In the genomic region with DNA sequence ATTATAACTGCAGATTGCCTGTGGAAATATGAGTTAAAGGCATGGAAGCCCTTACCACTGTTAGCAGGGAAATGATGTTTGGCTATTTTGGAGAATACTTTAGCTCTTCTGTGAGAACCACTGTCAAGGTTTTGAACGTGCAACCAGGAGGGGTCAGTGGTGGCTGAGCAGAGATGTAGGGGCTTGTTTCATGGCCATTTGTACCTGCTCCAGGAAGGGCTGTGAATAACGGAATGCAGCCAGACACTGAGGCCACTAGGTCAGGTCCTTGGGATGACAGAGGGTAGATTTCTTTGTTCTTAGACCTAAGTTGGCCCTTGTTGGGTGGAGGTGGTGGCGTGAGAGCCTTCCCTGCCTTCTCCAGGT, we compare ENCODE assay signal across 17 cellular contexts. TPM values are rescaled to one million over a fixed set of nuclear protein-coding genes. Genes with fewer than 3 reads are reported as not detected.
DNase-seq lines count a peak whose midpoint lies in the region; ATAC-seq, FAIRE-seq and TF ChIP-seq lines count a peak whose summit lies in the region.
"Had no signal": no experiment of that assay in that cellular context is flagged by ENCODE, and none has a peak within 500 bp of the region (broad histone marks: within the 10 kb centered on the region; RNA-seq: fewer than 3 reads in every experiment).

No MANE protein-coding gene starts in this region.

- in situ Hi-C loops in K562 (cut with MboI), result no loop called here

- H3K27ac ChIP-seq in A549 (no peak overlapping the region), K562 (ENCODE audit: extremely low read depth, low read depth, low read length) (no peak overlapping the region), small intestine (ENCODE audit: low read depth in 1 of 2, low read length in 1 of 2) (no peak overlapping the region)
- H3K27ac ChIP-seq: BLaER1 treated with 17β-estradiol and CSF1 and Interleukin-3, amounts not matched to agents 10 nM and 100 nM; epithelial cell of prostate; SJSA1 had no signal

- TF ChIP-seq RAD21 in A549 (conservative IDR thresholded peaks at IDR 0.05 in 1 of 2, IDR thresholded peaks at IDR 0.05 in 1 of 2) (no peak), K562 (CRISPR knock-in tag; conservative IDR thresholded peaks at IDR 0.05 in 1 of 2, IDR thresholded peaks at IDR 0.05 in 1 of 2) (peak in 1 of 2 experiments; percentile 23; a peak in 2 of 4 replicates)

- intact Hi-C loops in K562 (cut with micrococcal nuclease), result no loop called here

- H3K4me1 Mint-ChIP-seq in IgD-negative memory B cell, result peaks cover 63 to 71% (median 63%) of the 10 kb centered on the region in 3 donors

- H3K4me3 Mint-ChIP-seq in IgD-negative memory B cell, result peak overlapping the region in 3 of 4 donors; percentile 23 to 93 (median 84)

- no peak overlapping the region for H2AFZ ChIP-seq in K562 (ENCODE audit: low read depth, low read length)

- H3K27me3 ChIP-seq in K562 (ENCODE audit: control insufficient read depth in 2 of 2, insufficient read depth in 2 of 2, low read length in 2 of 2) (no peaks in the 10 kb centered on the region), small intestine (ENCODE audit: control insufficient read depth in 2 of 2, insufficient read depth in 2 of 2, low read length in 2 of 2) (no peaks in the 10 kb centered on the region)
- H3K27me3 ChIP-seq: BLaER1 treated with 17β-estradiol and CSF1 and Interleukin-3, amounts not matched to agents 10 nM and 100 nM; SJSA1 had no signal

- POLR2A ChIA-PET in A549 (lab: Yijun Ruan, JAX) (no interaction called here), GM10248 (lab: Yijun Ruan, JAX) (interaction anchor here (0.5 to 1.4 kb wide), 3 partner anchors 9 to 114 kb away, joined by 3 to 9 read pairs (median 4); no protein-coding TSS in a partner anchor), K562 (lab: Yijun Ruan, JAX) (interaction anchor here (0.9 to 1.6 kb wide), 6 partner anchors 11 to 279 kb away, joined by 3 to 5 read pairs (median 4); no protein-coding TSS in a partner anchor)

- ATAC-seq in A549 (peak; percentile 34 to 54; a peak in 3 of 6 replicates), K562 (peak; percentile 67)
- no peak for ATAC-seq in stimulated activated naive CD8-positive, alpha-beta T cell treated with anti-CD3 and anti-CD28 coated beads, Interleukin-15, Interleukin-2, amounts not matched to agents 100 U/mL and 50 U/mL, for 24 hours
- ATAC-seq: left lobe of liver; naive thymus-derived CD8-positive, alpha-beta T cell; right cardiac atrium had no signal

- BruUV-seq in K562 (replicated peaks; lab: Mats Ljungman, UMichigan), result no TSS peak

- peaks cover 7% of the 10 kb centered on the region for H3K36me3 Mint-ChIP-seq in IgD-negative memory B cell

- no peaks in the 10 kb centered on the region for H3K9me3 Mint-ChIP-seq in IgD-negative memory B cell

- H3K4me1 ChIP-seq in A549 (peaks cover 7% of the 10 kb centered on the region; the same call in 1 of the 3 replicates), K562 (replicated peaks in 1 of 2; ENCODE audit: control insufficient read depth in 2 of 2, insufficient read depth in 2 of 2, low read length in 2 of 2) (no peaks in the 10 kb centered on the region; a peak in 2 of 5 replicates), small intestine (ENCODE audit: control insufficient read depth in 2 of 2, insufficient read depth in 1 of 2, low read depth in 1 of 2, low read length in 1 of 2) (peaks cover 0 to 7% of the 10 kb centered on the region in 2 donors)

- H4K20me1 ChIP-seq in K562 (replicated peaks; ENCODE audit: control insufficient read depth, insufficient read depth, low read length), result 0 out of 2 replicates have a peak, but pooled peaks cover 7% of the 10 kb centered on the region

- H3K27me3 Mint-ChIP-seq in IgD-negative memory B cell, result peaks cover 2% of the 10 kb centered on the region
- H3K27me3 Mint-ChIP-seq: naive thymus-derived CD8-positive, alpha-beta T cell had no signal

- TF ChIP-seq CTCF in A549 (IDR thresholded peaks at IDR 0.05), result no peak
- TF ChIP-seq CTCF in GM10248 (IDR thresholded peaks at IDR 0.05; ENCODE audit: control extremely low read depth, extremely low read depth, low read depth, missing control alignments), result peak; percentile 43
- TF ChIP-seq CTCF in K562 (IDR thresholded peaks at IDR 0.05 in 2 of 3, conservative IDR thresholded peaks at IDR 0.05 in 1 of 3; ENCODE audit: insufficient read depth in 2 of 3, low read depth in 1 of 3, low read length in 3 of 3), result 0 out of 6 replicates have a peak, but pooled peaks of 2 of the 3 experiments have one; percentile 7 to 12

- no peak for FAIRE-seq in A549 (lab: Jason Lieb, UNC)
- FAIRE-seq in K562 (lab: Jason Lieb, UNC), result peak; percentile 49
- no peak for FAIRE-seq in small intestine (lab: Jason Lieb, UNC)

- no peaks in the 10 kb centered on the region for H3K9me1 ChIP-seq in K562 (ENCODE audit: control insufficient read depth, insufficient read depth, low read length)

- H3K4me2 ChIP-seq in A549 (no peak overlapping the region), K562 (ENCODE audit: insufficient read depth, low read length) (no peak overlapping the region)

- no peak overlapping the region for H3K4me3 ChIP-seq in A549
- no peak overlapping the region for H3K4me3 ChIP-seq in K562
- no peak overlapping the region for H3K4me3 ChIP-seq in small intestine (ENCODE audit: low read depth in 1 of 2, low read length in 2 of 2)
- H3K4me3 ChIP-seq: BLaER1 treated with 17β-estradiol and CSF1 and Interleukin-3, amounts not matched to agents 10 nM and 100 nM; SJSA1 had no signal

- H3K9ac ChIP-seq in K562 (ENCODE audit: insufficient read depth in 1 of 2, low read depth in 2 of 2, low read length in 2 of 2), result no peak overlapping the region
- H3K9ac ChIP-seq: BLaER1 treated with 17β-estradiol and CSF1 and Interleukin-3, amounts not matched to agents 10 nM and 100 nM had no signal

- H3K79me2 ChIP-seq in K562 (ENCODE audit: control insufficient read depth, insufficient read depth, low read length), result peaks cover 71% of the 10 kb centered on the region

- CTCF ChIA-PET in A549 (lab: Yijun Ruan, JAX), result interaction anchor here (0.9 to 1.7 kb wide), 8 partner anchors 10 to 226 kb away, joined by 3 to 6 read pairs (median 3); no protein-coding TSS in a partner anchor
- CTCF ChIA-PET in GM10248 (lab: Yijun Ruan, JAX), result interaction anchor here (0.9 to 3.4 kb wide), 11 partner anchors 9 to 116 kb away, joined by 3 to 21 read pairs (median 4); no protein-coding TSS in a partner anchor
- CTCF ChIA-PET in K562 (lab: Yijun Ruan, JAX; ENCODE audit: low intra/inter-chr PET ratio), result interaction anchor here (0.6 kb wide), 1 partner anchor 8 kb away, joined by 3 read pairs; the partner anchor contains the start of gene TRAF3

- no peaks in the 10 kb centered on the region; the same call in 2 of the 3 replicates for H3K36me3 ChIP-seq in K562 (ENCODE audit: control insufficient read depth, insufficient read depth, low read length)
- H3K36me3 ChIP-seq in small intestine (ENCODE audit: control insufficient read depth in 2 of 2, insufficient read depth in 2 of 2, low read length in 2 of 2), result peaks cover 0 to 2% of the 10 kb centered on the region in 2 donors

- TF ChIP-seq POLR2A in A549 (IDR thresholded peaks at IDR 0.05; ENCODE audit: low read length), result no peak
- TF ChIP-seq POLR2A in K562 (conservative IDR thresholded peaks at IDR 0.05), result no peak

- 82% methylated on average over 3 of the region's 3 CpGs for WGBS in A549 (ENCODE audit: missing lambda C conversion rate)
- WGBS in K562 (ENCODE audit: insufficient coverage, low coverage, missing lambda C conversion rate), result 59% methylated on average over 3 of the region's 3 CpGs
- 69 to 86% (median 75%) methylated on average over 3 of the region's 3 CpGs for WGBS in small intestine, 3 donors

- H3K27ac Mint-ChIP-seq in IgD-negative memory B cell, result peak overlapping the region in 1 of 3 donors; percentile 40

- H3K9me3 ChIP-seq in A549, result no peaks in the 10 kb centered on the region
- H3K9me3 ChIP-seq in K562 (replicated peaks; ENCODE audit: control insufficient read depth, insufficient read depth, low read depth, low read length), result no peaks in the 10 kb centered on the region
- H3K9me3 ChIP-seq in small intestine (ENCODE audit: control insufficient read depth, low read depth), result no peaks in the 10 kb centered on the region
- H3K9me3 ChIP-seq: SJSA1 had no signal

- TF ChIP-seq EP300 in A549 (IDR thresholded peaks at IDR 0.05), result no peak
- TF ChIP-seq EP300 in K562 (IDR thresholded peaks at IDR 0.05; ENCODE audit: low read length), result no peak

- no peak for DNase-seq in A549 (ENCODE audit: low read depth in 1 of 2, low spot score in 1 of 2)
- DNase-seq in GM10248 (ENCODE audit: extremely low spot score), result no peak
- no peak for DNase-seq in K562 (ENCODE audit: extremely low read depth in 1 of 4, low spot score in 3 of 4)
- no peak for DNase-seq in foreskin melanocyte
- DNase-seq in stimulated activated naive CD8-positive, alpha-beta T cell treated with anti-CD3 and anti-CD28 coated beads, Interleukin-15, Interleukin-2, amounts not matched to agents 100 U/mL and 50 U/mL, for 24 hours, result no peak
- no peak for DNase-seq in small intestine
- DNase-seq in NCI-H2227 (lab: John Stamatoyannopoulos, UW; ENCODE audit: unreplicated experiment), result no peak
- DNase-seq: hippocampal formation; naive thymus-derived CD8-positive, alpha-beta T cell; NCI-H2029; NK-92 treated with Interleukin-12 subunit alpha and Interleukin-12 subunit beta, amount 100 ng/mL, for 24 hours; right cardiac atrium had no signal

RNA-seq across cellular contexts. Expression of gene TRAF3, which starts 8.3 kb away (rescaled TPM):
- polyA plus RNA-seq in A549 (2011; rRNA removed) (22.9 and 25.5 TPM in 2 replicates), A549 (2017; fragmentation: RNase III; extraction: RNeasy Plus Mini Kit Qiagen cat#74134 plus additional on column Dnase treatment) (20.1 to 24.9 TPM (median 20.2 TPM) in 3 replicates), IgD-negative memory B cell (35.3 TPM), K562 (2011; rRNA removed) (13.6 and 15.3 TPM in 2 replicates), K562 (2014; fragmentation: Illumina TruSeq; extraction: Trizol) (10.7 and 11.5 TPM in 2 replicates), K562 (2014; fragmentation: Nextera tagmentation; extraction: Ambion mirVana) (under 1 TPM; 0.52 to 0.57 TPM), K562 (2014; rRNA removed) (12.1 and 15.3 TPM in 2 replicates), small intestine (1 to 10 TPM; 4.0 to 9.9 (median 7.0) TPM)
- polyA plus RNA-seq in A549 (2012; cell fraction: cytosol; rRNA removed), result 22.5 and 25.4 TPM in 2 replicates
- 37.7 and 38.2 TPM in 2 replicates for polyA plus RNA-seq in A549 (2012; cell fraction: nucleus; rRNA removed)
- polyA minus RNA-seq in A549 (2011; rRNA and poly(A)+ RNA removed), result 54.6 and 56.1 TPM in 2 replicates
- total RNA-seq in K562 (2011; cell fraction: chromatin; rRNA removed; ENCODE audit: low replicate concordance), result 42.1 and 44.1 TPM in 2 replicates
- total RNA-seq in K562 (2011; cell fraction: nucleolus; rRNA removed), result 22.5 and 22.8 TPM in 2 replicates
- 25.0 and 25.2 TPM in 2 replicates for total RNA-seq in K562 (2011; cell fraction: nucleoplasm; rRNA removed)
- total RNA-seq in K562 (2014; rRNA removed) (8.1 and 11.4 TPM in 2 replicates), K562 (2014; rRNA removed; fragmentation: Illumina TruSeq; extraction: Trizol) (9.1 and 9.9 TPM in 2 replicates), K562 (2015; rRNA removed; fragmentation: Illumina TruSeq; extraction: Trizol) (7.4 and 9.9 TPM in 2 replicates), K562 (2021) (20.7 and 21.3 TPM in 2 replicates)
- polyA plus RNA-seq in K562 (2011; cell fraction: cytosol; rRNA removed), result 9.6 and 13.1 TPM in 2 replicates
- polyA plus RNA-seq in K562 (2011; cell fraction: nucleus; rRNA removed), result 14.3 and 18.4 TPM in 2 replicates
- polyA plus RNA-seq in K562 (2012), result 7.7 and 9.8 TPM in 2 replicates
- 40.9 and 41.5 TPM in 2 replicates for polyA minus RNA-seq in K562 (2011; rRNA and poly(A)+ RNA removed)
- polyA minus RNA-seq in K562 (2011; cell fraction: cytosol; rRNA and poly(A)+ RNA removed), result 12.6 and 14.8 TPM in 2 replicates
- polyA minus RNA-seq in K562 (2011; cell fraction: nucleus; rRNA and poly(A)+ RNA removed), result 6.6 and 12.8 TPM in 2 replicates

Comparison
In these comparisons a context has a peak if more than half of its experiments do, and no peak if none do; other contexts are left out.
1. Of the 35 proteins assayed by ChIP-seq in both K562 and A549: peak only in K562: CTCF; only in A549: none; in both: none; in neither: 33; mixed calls (peak in some experiments, not most) for 1.